ENCODE assay signal across 28 cellular contexts in genomic region chr5:135511858-135512257, GRCh38. TPM values are rescaled to one million over a fixed set of nuclear protein-coding genes. Genes with fewer than 3 reads are reported as not detected.
"Had no signal": no experiment of that assay in that cellular context is flagged by ENCODE, and none has a peak within 500 bp of the region (broad histone marks: within the 10 kb centered on the region; RNA-seq: fewer than 3 reads in every experiment).

No MANE protein-coding gene starts in this region.

- H3K36me3 Mint-ChIP-seq: activated naive CD8-positive, alpha-beta T cell treated with anti-CD3 and anti-CD28 coated beads, Interleukin-2, amount 10 ng/mL, durations not matched to agents 7 days and 5 days had no signal

- H3K9me3 Mint-ChIP-seq: activated CD8-positive, alpha-beta T cell treated with anti-CD3 and anti-CD28 coated beads for 36 hours; activated naive CD8-positive, alpha-beta T cell treated with anti-CD3 and anti-CD28 coated beads, Interleukin-2, amount 10 ng/mL, durations not matched to agents 7 days and 5 days; activated T-cell treated with anti-CD3 and anti-CD28 coated beads, Interleukin-2, amount 50 U/mL, for 72 hours; T-helper 1 cell treated with Interleukin-12 subunit alpha and Interleukin-12 subunit beta and Interleukin-4 antibody, amounts not matched to agents 30 μg/mL and 1 μg/mL, for 36 hours had no signal

- H3K27ac Mint-ChIP-seq: activated CD8-positive, alpha-beta T cell treated with anti-CD3 and anti-CD28 coated beads for 36 hours; activated naive CD8-positive, alpha-beta T cell treated with anti-CD3 and anti-CD28 coated beads, Interleukin-2, amount 10 ng/mL, durations not matched to agents 7 days and 5 days; activated T-cell treated with anti-CD3 and anti-CD28 coated beads, Interleukin-2, amount 50 U/mL, for 72 hours; T-helper 1 cell treated with Interleukin-12 subunit alpha and Interleukin-12 subunit beta and Interleukin-4 antibody, amounts not matched to agents 30 μg/mL and 1 μg/mL, for 36 hours had no signal

- ATAC-seq: activated CD4-positive, CD25-positive, alpha-beta regulatory T cell treated with anti-CD3 and anti-CD28 coated beads, Interleukin-2, amount 50 U/mL, for 24 hours; activated CD8-positive, alpha-beta T cell treated with anti-CD3 and anti-CD28 coated beads for 36 hours; activated T-cell treated with anti-CD3 and anti-CD28 coated beads, Interleukin-2, amount 50 U/mL, for 72 hours; PC-3; SK-N-SH treated with all-trans-retinoic acid at 6 μM for 48 hours had no signal

- DNase-seq: activated CD4-positive, alpha-beta T cell treated with anti-CD3 and anti-CD28 coated beads for 4 hours; activated CD8-positive, alpha-beta memory T cell treated with anti-CD3 and anti-CD28 coated beads, Interleukin-2, amount 50 U/mL, for 4 hours; activated CD8-positive, alpha-beta T cell treated with anti-CD3 and anti-CD28 coated beads for 36 hours; activated naive CD4-positive, alpha-beta T cell treated with anti-CD3 and anti-CD28 coated beads, Interleukin-2, amount 50 U/mL, for 16 hours; activated naive CD8-positive, alpha-beta T cell treated with anti-CD3 and anti-CD28 coated beads, Interleukin-2, amount 10 ng/mL, durations not matched to agents 7 days and 5 days; activated T-cell treated with anti-CD3 and anti-CD28 coated beads, Interleukin-2, amount 50 U/mL, for 72 hours; adrenal gland; aorta; caudate nucleus; MG63; MV-4-11; NCI-H1436; NCI-H1694 treated with DMSO at 0.1 percent for 48 hours; NCI-H2029 treated with DMSO at 0.1 percent for 48 hours; NCI-H2171; NCI-H2227 treated with DMSO at 0.1 percent for 48 hours; NCI-H446 treated with DMSO at 0.1 percent for 48 hours; NCI-H524 treated with DMSO at 0.1 percent for 48 hours; NCI-H774; PC-3; SHP77; SW 1271 had no signal

- H3K4me3 Mint-ChIP-seq: activated CD8-positive, alpha-beta T cell treated with anti-CD3 and anti-CD28 coated beads for 36 hours; activated naive CD8-positive, alpha-beta T cell treated with anti-CD3 and anti-CD28 coated beads, Interleukin-2, amount 10 ng/mL, durations not matched to agents 7 days and 5 days; activated T-cell treated with anti-CD3 and anti-CD28 coated beads, Interleukin-2, amount 50 U/mL, for 72 hours; T-helper 1 cell treated with Interleukin-12 subunit alpha and Interleukin-12 subunit beta and Interleukin-4 antibody, amounts not matched to agents 30 μg/mL and 1 μg/mL, for 36 hours had no signal

RNA-seq across cellular contexts. Expression of gene NEUROG1, which starts 23.9 kb away (rescaled TPM):
- total RNA-seq: activated CD8-positive, alpha-beta T cell treated with anti-CD3 and anti-CD28 coated beads for 36 hours; activated naive CD8-positive, alpha-beta T cell treated with anti-CD3 and anti-CD28 coated beads, Interleukin-2, amount 10 ng/mL, durations not matched to agents 7 days and 5 days; activated T-cell treated with anti-CD3 and anti-CD28 coated beads, Interleukin-2, amount 50 U/mL, for 72 hours; adrenal gland; aorta; breast epithelium; PC-3; SJSA1 had no signal

RNA-seq across cellular contexts. Expression of gene TIFAB, which starts 59.7 kb away (rescaled TPM):
- total RNA-seq: activated CD8-positive, alpha-beta T cell treated with anti-CD3 and anti-CD28 coated beads for 36 hours; activated naive CD8-positive, alpha-beta T cell treated with anti-CD3 and anti-CD28 coated beads, Interleukin-2, amount 10 ng/mL, durations not matched to agents 7 days and 5 days; activated T-cell treated with anti-CD3 and anti-CD28 coated beads, Interleukin-2, amount 50 U/mL, for 72 hours; adrenal gland; breast epithelium; cerebellum; PC-3; SJSA1 had no signal
